Comparison of ENCODE assay signal across 31 cellular contexts in the genomic region with DNA sequence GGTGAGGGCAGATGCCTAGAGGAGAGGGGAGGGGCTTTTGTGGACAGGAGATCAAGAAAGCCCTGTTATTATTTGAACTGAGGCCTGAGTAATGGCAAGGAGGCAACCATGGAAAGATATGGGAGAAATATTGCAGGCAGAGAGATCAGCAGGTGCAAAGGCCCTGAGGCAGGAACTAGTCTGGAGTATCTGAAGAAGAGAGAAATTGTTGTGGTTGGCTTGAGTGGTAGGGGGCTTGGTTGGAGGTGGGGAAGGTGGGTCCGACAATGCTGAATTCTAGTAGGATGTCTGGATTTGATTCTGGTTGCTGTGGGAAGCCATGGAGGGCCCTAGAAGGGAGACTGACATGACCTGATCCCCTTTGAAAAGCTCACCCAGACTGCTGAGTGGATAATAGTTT.
"Had no signal": no experiment of that assay in that cellular context is flagged by ENCODE, and none has a peak within 500 bp of the region (broad histone marks: within the 10 kb centered on the region; RNA-seq: fewer than 3 reads in every experiment).

No MANE protein-coding gene starts in this region.

- H3K4me3 Mint-ChIP-seq: activated B cell treated with CpG ODN at 0.5 μM for 24 hours; activated CD4-positive, alpha-beta memory T cell treated with anti-CD3 and anti-CD28 coated beads for 36 hours; activated CD8-positive, alpha-beta memory T cell treated with anti-CD3 and anti-CD28 coated beads, Interleukin-2, amount 10 ng/mL, durations not matched to agents 7 days and 5 days; activated CD8-positive, alpha-beta T cell treated with anti-CD3 and anti-CD28 coated beads, Interleukin-2, amount 10 ng/mL, durations not matched to agents 7 days and 5 days; activated naive CD4-positive, alpha-beta T cell treated with anti-CD3 and anti-CD28 coated beads for 36 hours; activated naive CD4-positive, alpha-beta T cell treated with anti-CD3 and anti-CD28 coated beads, Interleukin-2, amount 50 U/mL, for 24 hours; activated naive CD8-positive, alpha-beta T cell treated with anti-CD3 and anti-CD28 coated beads for 36 hours; activated naive CD8-positive, alpha-beta T cell treated with anti-CD3 and anti-CD28 coated beads, Interleukin-2, amount 50 U/mL, for 24 hours had no signal

- ATAC-seq: activated CD4-positive, CD25-positive, alpha-beta regulatory T cell treated with anti-CD3 and anti-CD28 coated beads, Interleukin-2, amount 50 U/mL, for 24 hours; activated CD8-positive, alpha-beta memory T cell treated with anti-CD3 and anti-CD28 coated beads, Interleukin-2, amount 10 ng/mL, durations not matched to agents 7 days and 5 days; activated CD8-positive, alpha-beta T cell treated with anti-CD3 and anti-CD28 coated beads, Interleukin-2, amount 10 ng/mL, durations not matched to agents 7 days and 5 days; activated naive CD8-positive, alpha-beta T cell treated with anti-CD3 and anti-CD28 coated beads, Interleukin-2, amount 50 U/mL, for 24 hours; body of pancreas; esophagus mucosa; T-cell had no signal

- H3K27ac Mint-ChIP-seq: activated B cell treated with CpG ODN at 0.5 μM for 24 hours; activated CD4-positive, alpha-beta memory T cell treated with anti-CD3 and anti-CD28 coated beads for 36 hours; activated CD8-positive, alpha-beta memory T cell treated with anti-CD3 and anti-CD28 coated beads, Interleukin-2, amount 10 ng/mL, durations not matched to agents 7 days and 5 days; activated CD8-positive, alpha-beta T cell treated with anti-CD3 and anti-CD28 coated beads, Interleukin-2, amount 10 ng/mL, durations not matched to agents 7 days and 5 days; activated naive CD4-positive, alpha-beta T cell treated with anti-CD3 and anti-CD28 coated beads for 36 hours; activated naive CD4-positive, alpha-beta T cell treated with anti-CD3 and anti-CD28 coated beads, Interleukin-2, amount 50 U/mL, for 24 hours; activated naive CD8-positive, alpha-beta T cell treated with anti-CD3 and anti-CD28 coated beads for 36 hours; activated naive CD8-positive, alpha-beta T cell treated with anti-CD3 and anti-CD28 coated beads, Interleukin-2, amount 50 U/mL, for 24 hours; activated T-helper 1 cell treated with anti-CD3 and anti-CD28 coated beads, Interleukin-12 subunit alpha, Interleukin-12 subunit beta, Interleukin-2, Interleukin-4 antibody, amounts not matched to agents 30 ng/mL and 10 ng/mL and 1 ng/mL, durations not matched to agents 14 hours and 24 hours and 36 hours; activated T-helper 2 cell treated with anti-CD3 and anti-CD28 coated beads, Interferon-gamma antibody, Interleukin-2, Interleukin-4, amounts not matched to agents 10 μg/mL and 5 μg/mL and 100 μg/mL, durations not matched to agents 14 hours and 24 hours and 36 hours; T-helper 1 cell treated with Interleukin-12 subunit alpha and Interleukin-12 subunit beta and Interleukin-4 antibody, amounts not matched to agents 30 μg/mL and 1 μg/mL, for 36 hours had no signal

- H3K27me3 Mint-ChIP-seq: activated CD4-positive, alpha-beta memory T cell treated with anti-CD3 and anti-CD28 coated beads for 36 hours; activated naive CD8-positive, alpha-beta T cell treated with anti-CD3 and anti-CD28 coated beads for 36 hours; activated naive CD8-positive, alpha-beta T cell treated with anti-CD3 and anti-CD28 coated beads, Interleukin-2, amount 50 U/mL, for 24 hours had no signal

- H3K36me3 Mint-ChIP-seq: T-cell had no signal

- DNase-seq: activated B cell treated with CpG ODN at 0.5 μM for 24 hours; activated CD4-positive, alpha-beta memory T cell treated with anti-CD3 and anti-CD28 coated beads for 36 hours; activated CD4-positive, alpha-beta T cell treated with anti-CD3 and anti-CD28 coated beads for 48 hours; activated CD4-positive, alpha-beta T cell treated with anti-CD3 and anti-CD28 coated beads, Interleukin-2, amount 50 U/mL, for 1 hour; activated CD8-positive, alpha-beta memory T cell treated with anti-CD3 and anti-CD28 coated beads, Interleukin-2, amount 10 ng/mL, durations not matched to agents 7 days and 5 days; activated CD8-positive, alpha-beta memory T cell treated with anti-CD3 and anti-CD28 coated beads, Interleukin-2, amount 50 U/mL, for 4 hours; activated CD8-positive, alpha-beta T cell treated with anti-CD3 and anti-CD28 coated beads, Interleukin-2, amount 10 ng/mL, durations not matched to agents 7 days and 5 days; activated effector memory CD4-positive, alpha-beta T cell treated with anti-CD3 and anti-CD28 coated beads, Interleukin-2, amount 50 U/mL, for 16 hours; activated naive CD4-positive, alpha-beta T cell treated with anti-CD3 and anti-CD28 coated beads for 36 hours; activated naive CD8-positive, alpha-beta T cell treated with anti-CD3 and anti-CD28 coated beads for 36 hours; activated naive CD8-positive, alpha-beta T cell treated with anti-CD3 and anti-CD28 coated beads, Interleukin-2, amount 50 U/mL, for 24 hours; activated T-cell treated with anti-CD3 and anti-CD28 coated beads, Interleukin-2, amount 50 U/mL, for 1 hour; activated T-cell treated with anti-CD3 and anti-CD28 coated beads, Interleukin-2, amount 50 U/mL, for 48 hours; adrenal gland; amygdala; aorta; body of pancreas; central memory CD4-positive, alpha-beta T cell; cerebellar nuclear complex; colonic mucosa; effector CD8-positive, alpha-beta T cell; foreskin fibroblast; T-cell; T-helper 9 cell; WERI-Rb-1 had no signal
